Comparison of ENCODE assay signal across 2 cellular contexts in the genomic region with DNA sequence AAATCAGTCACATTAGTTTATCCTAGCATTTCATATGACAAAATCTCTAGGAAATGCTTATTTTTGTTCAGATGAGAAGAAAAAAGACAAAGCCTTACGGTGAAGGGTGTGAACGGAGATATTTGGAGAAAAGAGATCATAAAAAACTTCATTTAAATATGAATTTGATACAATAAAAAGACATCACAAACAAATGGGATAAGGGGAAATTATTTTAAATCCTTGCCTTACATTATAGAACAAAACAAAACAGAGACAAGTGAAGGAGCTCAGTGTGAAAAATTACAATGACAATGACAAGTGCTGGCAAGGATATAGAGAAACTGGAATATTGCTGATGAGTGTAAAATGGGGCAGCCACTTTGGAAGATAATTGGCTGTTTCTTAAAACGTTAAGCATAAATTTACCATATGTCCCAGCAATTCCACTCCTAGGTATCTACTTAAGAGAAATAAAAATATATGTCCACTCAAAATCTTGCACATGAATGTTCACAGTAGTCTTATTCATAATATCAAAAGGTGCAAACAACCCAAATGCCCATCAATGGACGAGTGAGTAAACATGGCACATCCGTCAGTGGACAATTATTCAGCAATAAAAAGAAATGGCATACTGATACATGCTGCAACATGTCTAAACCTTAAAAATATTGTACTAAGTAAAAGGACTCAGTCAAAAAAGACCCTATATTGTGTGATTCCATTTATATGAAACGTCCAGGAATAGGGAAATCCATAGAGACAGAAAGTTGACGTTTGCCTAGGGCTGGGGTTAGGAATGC.
A peak's percentile ranks its signal among the peaks of the same experiment; 100 is the strongest.
TF ChIP-seq lines count a peak whose summit lies in the region.

No MANE protein-coding gene starts in this region.

TF ChIP-seq in HepG2, 621 proteins besides CTCF, POLR2A, EP300 and RAD21:
- peak; percentile 47 to 68; a peak in 3 of 4 replicates for TF ChIP-seq MAFK (conservative IDR thresholded peaks at IDR 0.05 in 1 of 2, IDR thresholded peaks at IDR 0.05 in 1 of 2; ENCODE audit: low read length in 2 of 2)
- TF ChIP-seq ZNF780A (CRISPR knock-in tag; IDR thresholded peaks at IDR 0.05), result no peak
- TF ChIP-seq, protein P1, sequence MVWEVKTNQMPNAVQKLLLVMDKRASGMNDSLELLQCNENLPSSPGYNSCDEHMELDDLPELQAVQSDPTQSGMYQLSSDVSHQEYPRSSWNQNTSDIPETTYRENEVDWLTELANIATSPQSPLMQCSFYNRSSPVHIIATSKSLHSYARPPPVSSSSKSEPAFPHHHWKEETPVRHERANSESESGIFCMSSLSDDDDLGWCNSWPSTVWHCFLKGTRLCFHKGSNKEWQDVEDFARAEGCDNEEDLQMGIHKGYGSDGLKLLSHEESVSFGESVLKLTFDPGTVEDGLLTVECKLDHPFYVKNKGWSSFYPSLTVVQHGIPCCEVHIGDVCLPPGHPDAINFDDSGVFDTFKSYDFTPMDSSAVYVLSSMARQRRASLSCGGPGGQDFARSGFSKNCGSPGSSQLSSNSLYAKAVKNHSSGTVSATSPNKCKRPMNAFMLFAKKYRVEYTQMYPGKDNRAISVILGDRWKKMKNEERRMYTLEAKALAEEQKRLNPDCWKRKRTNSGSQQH (CRISPR knock-in tag; IDR thresholded peaks at IDR 0.05; ENCODE audit: low read depth), result no peak
- TF ChIP-seq, protein P2, sequence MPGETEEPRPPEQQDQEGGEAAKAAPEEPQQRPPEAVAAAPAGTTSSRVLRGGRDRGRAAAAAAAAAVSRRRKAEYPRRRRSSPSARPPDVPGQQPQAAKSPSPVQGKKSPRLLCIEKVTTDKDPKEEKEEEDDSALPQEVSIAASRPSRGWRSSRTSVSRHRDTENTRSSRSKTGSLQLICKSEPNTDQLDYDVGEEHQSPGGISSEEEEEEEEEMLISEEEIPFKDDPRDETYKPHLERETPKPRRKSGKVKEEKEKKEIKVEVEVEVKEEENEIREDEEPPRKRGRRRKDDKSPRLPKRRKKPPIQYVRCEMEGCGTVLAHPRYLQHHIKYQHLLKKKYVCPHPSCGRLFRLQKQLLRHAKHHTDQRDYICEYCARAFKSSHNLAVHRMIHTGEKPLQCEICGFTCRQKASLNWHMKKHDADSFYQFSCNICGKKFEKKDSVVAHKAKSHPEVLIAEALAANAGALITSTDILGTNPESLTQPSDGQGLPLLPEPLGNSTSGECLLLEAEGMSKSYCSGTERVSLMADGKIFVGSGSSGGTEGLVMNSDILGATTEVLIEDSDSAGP (CRISPR knock-in tag; IDR thresholded peaks at IDR 0.05; ENCODE audit: borderline replicate concordance), result no peak
- TF ChIP-seq, protein P3, sequence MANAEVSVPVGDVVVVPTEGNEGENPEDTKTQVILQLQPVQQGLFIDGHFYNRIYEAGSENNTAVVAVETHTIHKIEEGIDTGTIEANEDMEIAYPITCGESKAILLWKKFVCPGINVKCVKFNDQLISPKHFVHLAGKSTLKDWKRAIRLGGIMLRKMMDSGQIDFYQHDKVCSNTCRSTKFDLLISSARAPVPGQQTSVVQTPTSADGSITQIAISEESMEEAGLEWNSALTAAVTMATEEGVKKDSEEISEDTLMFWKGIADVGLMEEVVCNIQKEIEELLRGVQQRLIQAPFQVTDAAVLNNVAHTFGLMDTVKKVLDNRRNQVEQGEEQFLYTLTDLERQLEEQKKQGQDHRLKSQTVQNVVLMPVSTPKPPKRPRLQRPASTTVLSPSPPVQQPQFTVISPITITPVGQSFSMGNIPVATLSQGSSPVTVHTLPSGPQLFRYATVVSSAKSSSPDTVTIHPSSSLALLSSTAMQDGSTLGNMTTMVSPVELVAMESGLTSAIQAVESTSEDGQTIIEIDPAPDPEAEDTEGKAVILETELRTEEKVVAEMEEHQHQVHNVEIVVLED (CRISPR knock-in tag; IDR thresholded peaks at IDR 0.05; ENCODE audit: borderline replicate concordance), result no peak
- peak; percentile 41 for TF ChIP-seq MAFF (IDR thresholded peaks at IDR 0.05; ENCODE audit: low read depth, low read length)

TF ChIP-seq in H1, 55 proteins besides CTCF, POLR2A, EP300 and RAD21:
- no peak for TF ChIP-seq CHD1 (IDR thresholded peaks at IDR 0.05; ENCODE audit: low read depth, low read length)
- TF ChIP-seq MAFK (IDR thresholded peaks at IDR 0.05; ENCODE audit: low read depth, low read length), result 0 out of 2 replicates have a peak, but pooled peaks have one; percentile 16
TF ChIP-seq in H1: peak in this region for 1.
